32 cellular contexts compared by ENCODE assay signal in genomic region chr21:28518620-28519019, GRCh38.
DNase-seq lines count a peak whose midpoint lies in the region; ATAC-seq, FAIRE-seq and TF ChIP-seq lines count a peak whose summit lies in the region.
"Had no signal": no experiment of that assay in that cellular context is flagged by ENCODE, and none has a peak within 500 bp of the region (broad histone marks: within the 10 kb centered on the region; RNA-seq: fewer than 3 reads in every experiment).

No MANE protein-coding gene starts in this region.

- H3K4me1 ChIP-seq in mammary epithelial cell (ENCODE audit: insufficient read depth, low read length) = peaks cover 3% of the 10 kb centered on the region
- peaks cover 5% of the 10 kb centered on the region for H3K4me1 ChIP-seq in foreskin keratinocyte
- H3K4me1 ChIP-seq in HepG2 (ENCODE audit: insufficient read depth, low read length) = no peaks in the 10 kb centered on the region
- H3K4me1 ChIP-seq in upper lobe of right lung = no peaks in the 10 kb centered on the region
- H3K4me1 ChIP-seq: adrenal gland, Caco-2, uterus had no signal

- dilution Hi-C loops in mammary epithelial cell (cut with HindIII; ENCODE audit: low sequenced_read_pairs) = no loop called here

- WGBS in mammary epithelial cell (ENCODE audit: low coverage, missing lambda C conversion rate) = 82% methylated on average over 2 of the region's 3 CpGs
- 35% methylated on average over 3 of the region's 3 CpGs for WGBS in HepG2 (ENCODE audit: low lambda C conversion rate)

- TF ChIP-seq CTCF in mammary epithelial cell (conservative IDR thresholded peaks at IDR 0.05 in 1 of 2, IDR thresholded peaks at IDR 0.05 in 1 of 2; ENCODE audit: extremely low read depth in 1 of 2, insufficient read depth in 1 of 2, low read depth in 1 of 2, low read length in 2 of 2) (no peak), foreskin keratinocyte (conservative IDR thresholded peaks at IDR 0.05) (no peak), HepG2 (CRISPR knock-in tag; IDR thresholded peaks at IDR 0.05) (no peak), upper lobe of right lung (IDR thresholded peaks at IDR 0.05) (no peak)

- no peaks in the 10 kb centered on the region for H3K79me2 ChIP-seq in mammary epithelial cell (ENCODE audit: insufficient read depth, low read length)
- H3K79me2 ChIP-seq in HepG2 (ENCODE audit: insufficient read depth, low read length) = no peaks in the 10 kb centered on the region

- no peak for TF ChIP-seq EP300 in HepG2 (IDR thresholded peaks at IDR 0.05; ENCODE audit: low read depth in 2 of 2, low read length in 2 of 2)
- no peak for TF ChIP-seq EP300 in HepG2 (CRISPR knock-in tag; IDR thresholded peaks at IDR 0.05; ENCODE audit: borderline replicate concordance)

- H3K9ac ChIP-seq in mammary epithelial cell (ENCODE audit: insufficient read depth, low read length) = no peak overlapping the region
- no peak overlapping the region for H3K9ac ChIP-seq in HepG2 (ENCODE audit: insufficient read depth, low read depth, low read length)
- H3K9ac ChIP-seq: BLaER1, KMS-11 had no signal

- BruUV-seq in mammary epithelial cell (replicated peaks; lab: Mats Ljungman, UMichigan) = no TSS peak
- no TSS peak for BruUV-seq in HepG2 (replicated peaks; lab: Mats Ljungman, UMichigan)

- H4K20me1 ChIP-seq in mammary epithelial cell (ENCODE audit: insufficient read depth, low read length) (no peaks in the 10 kb centered on the region), HepG2 (ENCODE audit: insufficient read depth, low read length) (no peaks in the 10 kb centered on the region)
- H4K20me1 ChIP-seq: BLaER1 had no signal

- peak overlapping the region; percentile 24 for H2AFZ ChIP-seq in mammary epithelial cell (ENCODE audit: low read depth, low read length)
- no peak overlapping the region for H2AFZ ChIP-seq in HepG2 (ENCODE audit: low read length)

- H3K27ac ChIP-seq in mammary epithelial cell (ENCODE audit: insufficient read depth, low read depth, low read length) (no peak overlapping the region), foreskin keratinocyte (no peak overlapping the region), HepG2 (ENCODE audit: extremely low read length, insufficient read depth, low read length) (no peak overlapping the region), upper lobe of right lung (no peak overlapping the region)
- H3K27ac ChIP-seq: adrenal gland, BLaER1, KMS-11, RWPE1, uterus had no signal

- DNase-seq in AG08396 (ENCODE audit: low spot score) = peak; percentile 5
- DNase-seq in HT1080 (ENCODE audit: low read depth) = peak; percentile 42
- DNase-seq in mammary epithelial cell = no peak
- no peak for DNase-seq in foreskin keratinocyte
- no peak for DNase-seq in activated CD8-positive, alpha-beta memory T cell treated with anti-CD3 and anti-CD28 coated beads, Interleukin-2, amount 50 U/mL, for 48 hours
- no peak for DNase-seq in HepG2 (ENCODE audit: low spot score)
- no peak for DNase-seq in upper lobe of right lung
- DNase-seq: ACHN; activated CD4-positive, alpha-beta T cell treated with anti-CD3 and anti-CD28 coated beads for 4 hours; activated CD8-positive, alpha-beta memory T cell treated with anti-CD3 and anti-CD28 coated beads for 24 hours; activated T-cell treated with anti-CD3 and anti-CD28 coated beads, Interleukin-2, amount 50 U/mL, for 24 hours; adrenal gland; Caco-2; caudate nucleus; DMS79 treated with DMSO at 0.1 percent for 48 hours; heart right ventricle; left colon; naive B cell; NCI-H1092; NCI-H187; NCI-H748 treated with DMSO at 0.1 percent for 48 hours; occipital lobe; small intestine; T-helper 2 cell; uterus had no signal

- H3K4me3 ChIP-seq in mammary epithelial cell (replicated peaks in 1 of 3; ENCODE audit: insufficient read depth in 1 of 3, low read depth in 2 of 3, low read length in 3 of 3) = no peak overlapping the region
- H3K4me3 ChIP-seq in HepG2 (replicated peaks in 1 of 3; ENCODE audit: insufficient read depth in 1 of 3, low read depth in 2 of 3, low read length in 3 of 3) = no peak overlapping the region
- no peak overlapping the region for H3K4me3 ChIP-seq in upper lobe of right lung
- H3K4me3 ChIP-seq: adrenal gland, BLaER1, heart right ventricle, uterus had no signal

- FAIRE-seq in HepG2 (lab: Jason Lieb, UNC) = no peak
- FAIRE-seq: endometrium, HTR-8/SVneo, small intestine had no signal

- no peak for TF ChIP-seq RAD21 in HepG2 (CRISPR knock-in tag; IDR thresholded peaks at IDR 0.05)

- in situ Hi-C loops in mammary epithelial cell (cut with MboI; ENCODE audit: low sequenced_read_pairs in 2 of 2) = no loop called here
- in situ Hi-C loops in HepG2 (cut with HindIII; ENCODE audit: extremely low pct_ligation_motif_present, low pct_unique_long_range_greater_than_20kb) = loop anchor here (5.0 to 10.0 kb wide), 2 partner anchors 229 to 416 kb away; no protein-coding TSS in a partner anchor

- ATAC-seq in foreskin keratinocyte (peak; percentile 35), HepG2 (no peak), upper lobe of right lung (no peak), GM21515 (IDR thresholded peaks at IDR 0.05; ENCODE audit: unreplicated experiment) (no peak)
- ATAC-seq: heart right ventricle; left colon; stimulated activated memory B cell treated with anti-CD40 and anti-IgM and Interleukin-4, amounts not matched to agents 10 μg/mL and 1 μg/mL and 100 μg/mL, for 72 hours had no signal

- H3K36me3 ChIP-seq in mammary epithelial cell (ENCODE audit: insufficient read depth, low read length) (no peaks in the 10 kb centered on the region), HepG2 (replicated peaks in 1 of 2; ENCODE audit: control insufficient read depth in 1 of 2, insufficient read depth in 2 of 2, low read length in 2 of 2) (no peaks in the 10 kb centered on the region), upper lobe of right lung (no peaks in the 10 kb centered on the region)
- H3K36me3 ChIP-seq: adrenal gland, BLaER1, heart right ventricle, uterus had no signal

- H3K9me3 ChIP-seq in mammary epithelial cell (replicated peaks; ENCODE audit: insufficient read depth, low read length) = no peaks in the 10 kb centered on the region
- no peaks in the 10 kb centered on the region for H3K9me3 ChIP-seq in HepG2 (ENCODE audit: low read length)
- H3K9me3 ChIP-seq in upper lobe of right lung = no peaks in the 10 kb centered on the region
- H3K9me3 ChIP-seq: adrenal gland, BLaER1, Caco-2, heart right ventricle, uterus had no signal

- H3K4me2 ChIP-seq in mammary epithelial cell (ENCODE audit: insufficient read depth, low read depth, low read length) (no peak overlapping the region), HepG2 (ENCODE audit: low read depth, low read length) (no peak overlapping the region)
- H3K4me2 ChIP-seq: BLaER1, KMS-11 had no signal

- CTCF ChIA-PET in mammary epithelial cell (lab: Charles Lee; ENCODE audit: low non-redundant PET) (no interaction called here), HepG2 (lab: Yijun Ruan, JAX; ENCODE audit: low intra/inter-chr PET ratio, low total read pairs) (interaction anchor here (3.5 kb wide), 1 partner anchor 227 kb away, joined by 42 read pairs; no protein-coding TSS in a partner anchor)

- no peak for TF ChIP-seq POLR2A in HepG2 (IDR thresholded peaks at IDR 0.05; ENCODE audit: insufficient read depth in 1 of 2, low read depth in 2 of 2, low read length in 2 of 2)

- POLR2A ChIA-PET in HepG2 (lab: Yijun Ruan, JAX) = no interaction called here

- intact Hi-C loops in mammary epithelial cell (cut with micrococcal nuclease) = no loop called here
- intact Hi-C loops in HepG2 (cut with micrococcal nuclease; ENCODE audit: unreplicated experiment) = loop anchor here (5.0 kb wide), 1 partner anchor 1666 kb away; no protein-coding TSS in a partner anchor
- intact Hi-C loops in upper lobe of right lung (cut with DNase I) = no loop called here

- H3K27me3 ChIP-seq in mammary epithelial cell (ENCODE audit: insufficient read depth, low read length) = no peaks in the 10 kb centered on the region
- no peaks in the 10 kb centered on the region for H3K27me3 ChIP-seq in foreskin keratinocyte
- no peaks in the 10 kb centered on the region for H3K27me3 ChIP-seq in HepG2 (ENCODE audit: control insufficient read depth in 1 of 2, insufficient read depth in 2 of 2, low read length in 2 of 2)
- no peaks in the 10 kb centered on the region for H3K27me3 ChIP-seq in upper lobe of right lung
- H3K27me3 ChIP-seq: adrenal gland, BLaER1, heart right ventricle, uterus had no signal

TF ChIP-seq in HepG2, 621 proteins besides CTCF, POLR2A, EP300 and RAD21 (continues in another document):
- no peak for TF ChIP-seq FOXK2 (IDR thresholded peaks at IDR 0.05)
- no peak for TF ChIP-seq ZNF17 (CRISPR knock-in tag; IDR thresholded peaks at IDR 0.05)
- no peak for TF ChIP-seq WIZ (CRISPR knock-in tag; IDR thresholded peaks at IDR 0.05)
- no peak for TF ChIP-seq PLSCR1 (CRISPR knock-in tag; IDR thresholded peaks at IDR 0.05; ENCODE audit: borderline replicate concordance)
- no peak for TF ChIP-seq ELF4 (CRISPR knock-in tag; IDR thresholded peaks at IDR 0.05; ENCODE audit: borderline replicate concordance)
- no peak for TF ChIP-seq ZNF367 (CRISPR knock-in tag; IDR thresholded peaks at IDR 0.05; ENCODE audit: borderline replicate concordance)
- no peak for TF ChIP-seq FOXP4 (CRISPR knock-in tag; IDR thresholded peaks at IDR 0.05)
- no peak for TF ChIP-seq HNRNPUL1 (IDR thresholded peaks at IDR 0.05; ENCODE audit: low read depth, low read length)
- TF ChIP-seq MIER2 (CRISPR knock-in tag; IDR thresholded peaks at IDR 0.05) = no peak

Comparison
In these comparisons a context has a peak if more than half of its experiments do, and no peak if none do; other contexts are left out.
1. DNase-seq: peak in AG08396 (single experiment) and HT1080 (single experiment); none in mammary epithelial cell (single experiment), foreskin keratinocyte (0 of 2), activated CD8-positive, alpha-beta memory T cell treated with anti-CD3 and anti-CD28 coated beads, Interleukin-2, amount 50 U/mL, for 48 hours (single experiment), HepG2 (single experiment) and upper lobe of right lung (single experiment).